ENCODE assay signal across 1 cellular context in genomic region chr17:1244606-1245012, GRCh38.
TF ChIP-seq lines count a peak whose summit lies in the region.

No MANE protein-coding gene starts in this region.

TF ChIP-seq in IMR-90, 13 proteins besides CTCF, POLR2A, EP300 and RAD21:
- TF ChIP-seq MXI1 (IDR thresholded peaks at IDR 0.05; ENCODE audit: borderline replicate concordance, low read depth, low read length) (no peak), ELK1 (IDR thresholded peaks at IDR 0.05; ENCODE audit: borderline replicate concordance, low read depth, low read length) (no peak), USF2 (IDR thresholded peaks at IDR 0.05; ENCODE audit: low read depth, low read length) (no peak), FOS (IDR thresholded peaks at IDR 0.05; ENCODE audit: low read depth, low read length) (no peak), MAZ (IDR thresholded peaks at IDR 0.05; ENCODE audit: borderline replicate concordance, low read depth, low read length) (no peak)
